In genomic region chr15:95994418-95994817, GRCh38 we compare ENCODE assay signal across 17 cellular contexts.
DNase-seq lines count a peak whose midpoint lies in the region; ATAC-seq and TF ChIP-seq lines count a peak whose summit lies in the region.
"Had no signal": no experiment of that assay in that cellular context is flagged by ENCODE, and none has a peak within 500 bp of the region (broad histone marks: within the 10 kb centered on the region; RNA-seq: fewer than 3 reads in every experiment).

No MANE protein-coding gene starts in this region.

- no peaks in the 10 kb centered on the region for H3K9me2 ChIP-seq in SK-N-SH

- ATAC-seq in HG03469 (IDR thresholded peaks at IDR 0.05; ENCODE audit: unreplicated experiment): no peak
- ATAC-seq: esophagus mucosa had no signal

- DNase-seq in A673 (ENCODE audit: low spot score) (peak; percentile 4), HFF-Myc (ENCODE audit: extremely low read depth, low read depth) (peak; percentile 29), astrocyte of the spinal cord (ENCODE audit: low read depth, low spot score) (peak; percentile 52), fibroblast of villous mesenchyme (ENCODE audit: low read depth) (peak; percentile 26), SK-N-SH (no peak)
- no peak for DNase-seq in T-helper 2 cell treated with Interferon-gamma antibody and Interleukin-4, amounts not matched to agents 5 μg/mL and 100 μg/mL, for 36 hours (ENCODE audit: low spot score)
- no peak for DNase-seq in activated CD8-positive, alpha-beta memory T cell treated with anti-CD3 and anti-CD28 coated beads, Interleukin-2, amount 50 U/mL, for 4 hours
- DNase-seq: activated gamma-delta T cell; CD8-positive, alpha-beta memory T cell; DND-41; NCI-H524 treated with DMSO at 0.1 percent for 48 hours; SHP77 treated with DMSO at 0.1 percent for 48 hours; stimulated activated CD4-positive, alpha-beta T cell treated with anti-CD3 and anti-CD28 coated beads, Interleukin-1b, Interleukin-23, amount 100 ng/mL, for 48 hours; T1000 had no signal

- 16% methylated on average over 4 of the region's 4 CpGs for WGBS in SK-N-SH (ENCODE audit: low lambda C conversion rate)

- no peak overlapping the region for H3K27ac Mint-ChIP-seq in T-helper 2 cell treated with Interferon-gamma antibody and Interleukin-4, amounts not matched to agents 5 μg/mL and 100 μg/mL, for 36 hours
- H3K27ac Mint-ChIP-seq: CD8-positive, alpha-beta memory T cell had no signal

- CTCF ChIA-PET in A673 (lab: Charles Lee) (no interaction called here), SK-N-SH (lab: Yijun Ruan, JAX) (no interaction called here)

- H3K4me2 ChIP-seq in SK-N-SH: no peak overlapping the region

- H3K36me3 ChIP-seq in A673 (ENCODE audit: insufficient read depth, low read length, poor library complexity, severe bottlenecking) (no peaks in the 10 kb centered on the region), SK-N-SH (replicated peaks in 1 of 2; ENCODE audit: control insufficient read depth in 1 of 2, insufficient read depth in 2 of 2, low read length in 1 of 2) (no peaks in the 10 kb centered on the region)
- H3K36me3 ChIP-seq: ascending aorta had no signal

- in situ Hi-C loops in astrocyte of the spinal cord (cut with HindIII; ENCODE audit: low sequenced_read_pairs): no loop called here

- peaks cover 29% of the 10 kb centered on the region for H3K27me3 Mint-ChIP-seq in T-helper 2 cell treated with Interferon-gamma antibody and Interleukin-4, amounts not matched to agents 5 μg/mL and 100 μg/mL, for 36 hours (ENCODE audit: low read depth)

- H3K36me3 Mint-ChIP-seq in T-helper 2 cell treated with Interferon-gamma antibody and Interleukin-4, amounts not matched to agents 5 μg/mL and 100 μg/mL, for 36 hours (ENCODE audit: low read depth): no peaks in the 10 kb centered on the region
- H3K36me3 Mint-ChIP-seq: CD8-positive, alpha-beta memory T cell had no signal

- H3K9me3 ChIP-seq in A673 (ENCODE audit: low read depth, low read length, poor library complexity, severe bottlenecking) (no peaks in the 10 kb centered on the region), SK-N-SH (no peaks in the 10 kb centered on the region)
- H3K9me3 ChIP-seq: ascending aorta had no signal

- H2AFZ ChIP-seq in SK-N-SH (ENCODE audit: low read depth): no peak overlapping the region

- no peak overlapping the region for H3K4me3 Mint-ChIP-seq in T-helper 2 cell treated with Interferon-gamma antibody and Interleukin-4, amounts not matched to agents 5 μg/mL and 100 μg/mL, for 36 hours
- H3K4me3 Mint-ChIP-seq: CD8-positive, alpha-beta memory T cell had no signal

- POLR2A ChIA-PET in A673 (lab: Charles Lee; ENCODE audit: low non-redundant PET): no interaction called here
- POLR2A ChIA-PET in SK-N-SH (lab: Yijun Ruan, JAX): no interaction called here

- intact Hi-C loops in A673 (cut with micrococcal nuclease; ENCODE audit: unreplicated experiment): no loop called here

- H3F3A ChIP-seq in SK-N-SH (replicated peaks; ENCODE audit: insufficient read depth): no peaks in the 10 kb centered on the region

- H3K27me3 ChIP-seq in A673 (replicated peaks; ENCODE audit: insufficient read depth, low read depth, low read length, poor library complexity) (no peaks in the 10 kb centered on the region), SK-N-SH (ENCODE audit: insufficient read depth) (no peaks in the 10 kb centered on the region)
- H3K27me3 ChIP-seq: ascending aorta had no signal

- H3K79me2 ChIP-seq in SK-N-SH (ENCODE audit: insufficient read depth): no peaks in the 10 kb centered on the region

- H3K4me1 ChIP-seq in A673 (ENCODE audit: insufficient read depth, low read length, poor library complexity, severe bottlenecking): no peaks in the 10 kb centered on the region
- no peaks in the 10 kb centered on the region for H3K4me1 ChIP-seq in SK-N-SH (ENCODE audit: control insufficient read depth in 1 of 2, insufficient read depth in 2 of 2, low read depth in 1 of 2, low read length in 1 of 2)
- H3K4me1 ChIP-seq: ascending aorta had no signal

- H3K9me3 Mint-ChIP-seq in T-helper 2 cell treated with Interferon-gamma antibody and Interleukin-4, amounts not matched to agents 5 μg/mL and 100 μg/mL, for 36 hours: no peaks in the 10 kb centered on the region

- H4K20me1 ChIP-seq in SK-N-SH (ENCODE audit: insufficient read depth): no peaks in the 10 kb centered on the region

- TF ChIP-seq CTCF in A673 (conservative IDR thresholded peaks at IDR 0.05; ENCODE audit: low read depth, low read length) (no peak), HFF-Myc (IDR thresholded peaks at IDR 0.05; ENCODE audit: low read depth, low read length, missing control alignments) (no peak), astrocyte of the spinal cord (IDR thresholded peaks at IDR 0.05; ENCODE audit: low read depth, low read length) (no peak), fibroblast of villous mesenchyme (IDR thresholded peaks at IDR 0.05; ENCODE audit: insufficient read depth, low read depth, low read length) (no peak), SK-N-SH (IDR thresholded peaks at IDR 0.05) (no peak)

- H3K27ac ChIP-seq in A673 (ENCODE audit: low read depth, low read length, poor library complexity, severe bottlenecking) (no peak overlapping the region), SK-N-SH (ENCODE audit: low read depth in 2 of 2, low read length in 1 of 2) (no peak overlapping the region)
- H3K27ac ChIP-seq: ascending aorta had no signal

- BruUV-seq in A673 (replicated peaks; lab: Mats Ljungman, UMichigan): no TSS peak

- TF ChIP-seq RAD21 in SK-N-SH (IDR thresholded peaks at IDR 0.05; ENCODE audit: low read length): no peak

- H3K4me3 ChIP-seq in A673 (ENCODE audit: low read depth, low read length, poor library complexity, severe bottlenecking) (no peak overlapping the region), HFF-Myc (replicated peaks; ENCODE audit: low read depth, low read length) (no peak overlapping the region), astrocyte of the spinal cord (ENCODE audit: low read depth, low read length) (no peak overlapping the region), fibroblast of villous mesenchyme (ENCODE audit: low read depth, low read length) (no peak overlapping the region), SK-N-SH (ENCODE audit: low read depth in 2 of 2, low read length in 1 of 2) (no peak overlapping the region)
- H3K4me3 ChIP-seq: ascending aorta had no signal

- no peak for TF ChIP-seq EP300 in SK-N-SH (IDR thresholded peaks at IDR 0.05; ENCODE audit: borderline replicate concordance in 1 of 2, low read depth in 1 of 2, low read length in 1 of 2)

- H3K9ac ChIP-seq in SK-N-SH: no peak overlapping the region

- H3K4me1 Mint-ChIP-seq in T-helper 2 cell treated with Interferon-gamma antibody and Interleukin-4, amounts not matched to agents 5 μg/mL and 100 μg/mL, for 36 hours (ENCODE audit: low read depth): peaks cover 18% of the 10 kb centered on the region

TF ChIP-seq in SK-N-SH, 30 proteins besides CTCF, POLR2A, EP300 and RAD21:
- TF ChIP-seq NFIC (IDR thresholded peaks at IDR 0.05; ENCODE audit: borderline replicate concordance): no peak
- TF ChIP-seq POLR2AphosphoS5 (IDR thresholded peaks at IDR 0.05; ENCODE audit: low read depth, low read length): no peak
- no peak for TF ChIP-seq RCOR1 (IDR thresholded peaks at IDR 0.05; ENCODE audit: low read length)
- TF ChIP-seq FOXJ3 (CRISPR knock-in tag; IDR thresholded peaks at IDR 0.05): no peak
- no peak for TF ChIP-seq IRF3 (IDR thresholded peaks at IDR 0.05; ENCODE audit: low read depth, low read length)
- no peak for TF ChIP-seq RFX5 (IDR thresholded peaks at IDR 0.05; ENCODE audit: low read length)
- no peak for TF ChIP-seq SIN3A (IDR thresholded peaks at IDR 0.05; ENCODE audit: borderline replicate concordance, low read depth, low read length)
- no peak for TF ChIP-seq USF1 (IDR thresholded peaks at IDR 0.05; ENCODE audit: borderline replicate concordance, low read depth)
- TF ChIP-seq SMC3 (IDR thresholded peaks at IDR 0.05; ENCODE audit: low read depth, low read length): no peak

Comparison
In these comparisons a context has a peak if more than half of its experiments do, and no peak if none do; other contexts are left out.
1. DNase-seq: peak in A673 (single experiment), HFF-Myc (single experiment), astrocyte of the spinal cord (single experiment) and fibroblast of villous mesenchyme (single experiment); none in T-helper 2 cell treated with Interferon-gamma antibody and Interleukin-4, amounts not matched to agents 5 μg/mL and 100 μg/mL, for 36 hours (single experiment), activated CD8-positive, alpha-beta memory T cell treated with anti-CD3 and anti-CD28 coated beads, Interleukin-2, amount 50 U/mL, for 4 hours (single experiment) and SK-N-SH (single experiment).